29 cellular contexts compared by ENCODE assay signal in the genomic region with DNA sequence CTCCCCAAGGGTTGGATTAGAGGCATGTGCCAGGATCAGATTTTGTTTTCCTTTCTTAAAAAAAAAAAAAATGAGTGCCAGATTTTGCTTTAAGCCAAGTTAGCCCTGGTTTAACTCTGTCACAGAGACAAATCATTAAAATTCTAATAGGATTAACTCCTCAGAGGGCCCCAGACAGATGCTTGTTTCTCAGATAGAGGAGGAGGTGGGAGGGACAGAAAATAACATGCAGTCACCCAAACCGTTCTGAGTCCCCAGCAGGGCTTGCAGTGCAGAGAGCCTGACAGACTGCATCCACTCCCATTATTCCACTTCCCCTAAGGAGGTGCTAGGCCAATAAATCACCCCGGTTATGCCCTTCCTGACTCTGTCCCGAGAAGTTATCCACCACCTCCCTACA. TPM values are rescaled to one million over a fixed set of nuclear protein-coding genes. Genes with fewer than 3 reads are reported as not detected.
"Had no signal": no experiment of that assay in that cellular context is flagged by ENCODE, and none has a peak within 500 bp of the region (broad histone marks: within the 10 kb centered on the region; RNA-seq: fewer than 3 reads in every experiment).

No MANE protein-coding gene starts in this region.

- H3K4me1 Mint-ChIP-seq: central memory CD8-positive, alpha-beta T cell; natural killer cell had no signal

- DNase-seq: activated CD4-positive, alpha-beta T cell treated with anti-CD3 and anti-CD28 coated beads, Interleukin-2, amount 50 U/mL, for 1 hour; activated CD8-positive, alpha-beta T cell treated with anti-CD3 and anti-CD28 coated beads for 36 hours; activated T-cell treated with anti-CD3 and anti-CD28 coated beads, Interleukin-2, amount 50 U/mL, for 48 hours; anterior cingulate cortex; endodermal cell; foreskin fibroblast; heart left ventricle; kidney glomerular epithelial cell; left lung; lower lobe of right lung; mesenchymal stem cell; natural killer cell; posterior cingulate gyrus; right lobe of liver; stimulated activated CD4-positive, alpha-beta T cell treated with anti-CD3 and anti-CD28 coated beads, Interleukin-12 subunit alpha, Interleukin-12 subunit beta, amount 100 ng/mL, for 4 hours; stimulated activated CD4-positive, alpha-beta T cell treated with anti-CD3 and anti-CD28 coated beads, Interleukin-4, amount 100 ng/mL, for 1 hour; stimulated activated naive CD8-positive, alpha-beta T cell treated with anti-CD3 and anti-CD28 coated beads, Interleukin-15, Interleukin-2, amounts not matched to agents 100 U/mL and 50 U/mL, for 24 hours; T-helper 2 cell; transverse colon had no signal

- H3K36me3 ChIP-seq: heart left ventricle, left lung, lower lobe of right lung, right lobe of liver, transverse colon had no signal

- H3K4me3 ChIP-seq: heart left ventricle, left lung, lower lobe of right lung, right lobe of liver, skin epidermis, testis, transverse colon had no signal

- ATAC-seq: activated CD8-positive, alpha-beta T cell treated with anti-CD3 and anti-CD28 coated beads for 36 hours; esophagus mucosa; heart left ventricle; left lung; lower lobe of right lung; natural killer cell; right lobe of liver; stimulated activated naive CD8-positive, alpha-beta T cell treated with anti-CD3 and anti-CD28 coated beads, Interleukin-15, Interleukin-2, amounts not matched to agents 100 U/mL and 50 U/mL, for 24 hours; WTC11 had no signal

- H3K27me3 ChIP-seq: right lobe of liver, testis had no signal

- H3K4me3 Mint-ChIP-seq: activated CD8-positive, alpha-beta T cell treated with anti-CD3 and anti-CD28 coated beads for 36 hours; activated naive CD8-positive, alpha-beta T cell; central memory CD8-positive, alpha-beta T cell; dendritic cell treated with granulocyte-macrophage colony-stimulating factor and Interleukin-4, amounts not matched to agents 40 ng/mL and 50 ng/mL, for 4 days; endodermal cell; natural killer cell; WTC11 had no signal

- H3K4me1 ChIP-seq: heart left ventricle, left lung, lower lobe of right lung, right lobe of liver, testis, transverse colon had no signal

- H3K9me3 ChIP-seq: left lung, lower lobe of right lung, right lobe of liver, testis, transverse colon had no signal

- H3K27ac Mint-ChIP-seq: activated CD8-positive, alpha-beta T cell treated with anti-CD3 and anti-CD28 coated beads for 36 hours; activated naive CD8-positive, alpha-beta T cell; activated T-helper 2 cell treated with anti-CD3 and anti-CD28 coated beads, Interferon-gamma antibody, Interleukin-2, Interleukin-4, amounts not matched to agents 10 μg/mL and 5 μg/mL and 100 μg/mL, durations not matched to agents 14 hours and 24 hours and 36 hours; dendritic cell treated with granulocyte-macrophage colony-stimulating factor and Interleukin-4, amounts not matched to agents 40 ng/mL and 50 ng/mL, for 4 days; endodermal cell; natural killer cell; WTC11 had no signal

- H3K27ac ChIP-seq: heart left ventricle, left lung, lower lobe of right lung, right lobe of liver, skin epidermis, testis, transverse colon had no signal

- H3K36me3 Mint-ChIP-seq: natural killer cell had no signal

- H3K9me3 Mint-ChIP-seq: activated T-helper 2 cell treated with anti-CD3 and anti-CD28 coated beads, Interferon-gamma antibody, Interleukin-2, Interleukin-4, amounts not matched to agents 10 μg/mL and 5 μg/mL and 100 μg/mL, durations not matched to agents 14 hours and 24 hours and 36 hours; endodermal cell; natural killer cell had no signal

RNA-seq across cellular contexts. Expression of a gene that starts 6.3 kb away (rescaled TPM):
- total RNA-seq: activated CD8-positive, alpha-beta T cell treated with anti-CD3 and anti-CD28 coated beads for 36 hours; activated T-helper 2 cell treated with anti-CD3 and anti-CD28 coated beads, Interferon-gamma antibody, Interleukin-2, Interleukin-4, amounts not matched to agents 10 μg/mL and 5 μg/mL and 100 μg/mL, durations not matched to agents 14 hours and 24 hours and 36 hours; bronchial epithelial cell; esophagus mucosa; heart left ventricle; left lung; lower lobe of right lung; natural killer cell; osteoblast; right lobe of liver had no signal
